ENCODE assay signal across 20 cellular contexts in genomic region chr2:189802396-189802912, GRCh38. TPM values are rescaled to one million over a fixed set of nuclear protein-coding genes. Genes with fewer than 3 reads are reported as not detected.
DNase-seq lines count a peak whose midpoint lies in the region; ATAC-seq, FAIRE-seq and TF ChIP-seq lines count a peak whose summit lies in the region.
"Had no signal": no experiment of that assay in that cellular context is flagged by ENCODE, and none has a peak within 500 bp of the region (broad histone marks: within the 10 kb centered on the region; RNA-seq: fewer than 3 reads in every experiment).

No MANE protein-coding gene starts in this region.

- POLR2A ChIA-PET in IMR-90 (lab: Charles Lee; ENCODE audit: unreplicated experiment) = no interaction called here

- no peak overlapping the region for H3K4me3 Mint-ChIP-seq in activated CD4-positive, alpha-beta T cell treated with anti-CD3 and anti-CD28 coated beads, Interleukin-2, amount 10 ng/mL, durations not matched to agents 24 days and 14 days
- no peak overlapping the region for H3K4me3 Mint-ChIP-seq in astrocyte (ENCODE audit: unreplicated experiment)
- H3K4me3 Mint-ChIP-seq in stimulated activated effector memory CD8-positive, alpha-beta T cell treated with anti-CD3 and anti-CD28 coated beads, Interleukin-12 subunit alpha, Interleukin-12 subunit beta, amount 100 ng/mL, for 72 hours = no peak overlapping the region
- H3K4me3 Mint-ChIP-seq: CD8-positive, alpha-beta T cell had no signal

- CTCF ChIA-PET in IMR-90 (lab: Yijun Ruan, JAX) = interaction anchor here (0.6 to 1.4 kb wide), 2 partner anchors 39 to 269 kb away, joined by 3 to 8 read pairs; no protein-coding TSS in a partner anchor

- no peak overlapping the region for H3K23ac ChIP-seq in IMR-90 (ENCODE audit: low read depth, low read length)

- peaks cover 23% of the 10 kb centered on the region for H3K36me3 Mint-ChIP-seq in activated CD4-positive, alpha-beta T cell treated with anti-CD3 and anti-CD28 coated beads, Interleukin-2, amount 10 ng/mL, durations not matched to agents 24 days and 14 days (ENCODE audit: low read depth)
- no peaks in the 10 kb centered on the region for H3K36me3 Mint-ChIP-seq in astrocyte (ENCODE audit: low read depth, unreplicated experiment)
- peaks cover 84% of the 10 kb centered on the region for H3K36me3 Mint-ChIP-seq in stimulated activated effector memory CD8-positive, alpha-beta T cell treated with anti-CD3 and anti-CD28 coated beads, Interleukin-12 subunit alpha, Interleukin-12 subunit beta, amount 100 ng/mL, for 72 hours

- no peak overlapping the region for H2BK15ac ChIP-seq in IMR-90 (ENCODE audit: low read depth, low read length)

- TF ChIP-seq RAD21 in IMR-90 (IDR thresholded peaks at IDR 0.05; ENCODE audit: low read length) = no peak

- FAIRE-seq in astrocyte (lab: Jason Lieb, UNC) = peak; percentile 20
- FAIRE-seq: GM12891, GM18507 had no signal

- no peak overlapping the region for H3K4ac ChIP-seq in IMR-90 (ENCODE audit: low read depth, low read length)

- H2BK5ac ChIP-seq in IMR-90 (ENCODE audit: low read depth, low read length, poor library complexity, severe bottlenecking) = no peak overlapping the region

- H3K4me1 Mint-ChIP-seq in activated CD4-positive, alpha-beta T cell treated with anti-CD3 and anti-CD28 coated beads, Interleukin-2, amount 10 ng/mL, durations not matched to agents 24 days and 14 days = peaks cover 7% of the 10 kb centered on the region
- H3K4me1 Mint-ChIP-seq in astrocyte (ENCODE audit: low read depth, unreplicated experiment) = peaks cover 11% of the 10 kb centered on the region
- peaks cover 5% of the 10 kb centered on the region for H3K4me1 Mint-ChIP-seq in stimulated activated effector memory CD8-positive, alpha-beta T cell treated with anti-CD3 and anti-CD28 coated beads, Interleukin-12 subunit alpha, Interleukin-12 subunit beta, amount 100 ng/mL, for 72 hours

- H3K56ac ChIP-seq in IMR-90 (ENCODE audit: extremely low read depth, insufficient read depth, low read length) = no peak overlapping the region

- H4K91ac ChIP-seq in IMR-90 (ENCODE audit: insufficient read depth, low read depth, low read length) = no peak overlapping the region

- in situ Hi-C loops in IMR-90 (cut with MboI; ENCODE audit: low sequenced_read_pairs) = no loop called here

- H3K27ac ChIP-seq in IMR-90 (ENCODE audit: insufficient read depth, low read length) (no peak overlapping the region), astrocyte (ENCODE audit: low read depth, low read length) (no peak overlapping the region)

- no CpG with 5 or more reads among the region's 2 CpGs for WGBS in IMR-90 (ENCODE audit: extremely low coverage in 2 of 2, insufficient read length in 1 of 2), 2 experiments

- H4K8ac ChIP-seq in IMR-90 (ENCODE audit: low read depth in 2 of 2, low read length in 2 of 2) = no peak overlapping the region

- H3K4me1 ChIP-seq in IMR-90 (ENCODE audit: control insufficient read depth, insufficient read depth, low read length) (peaks cover 8% of the 10 kb centered on the region; the same call in 1 of the 2 replicates), astrocyte (ENCODE audit: insufficient read depth, low read length) (peaks cover 13% of the 10 kb centered on the region)

- DNase-seq in activated CD4-positive, alpha-beta T cell treated with anti-CD3 and anti-CD28 coated beads, Interleukin-2, amount 10 ng/mL, durations not matched to agents 24 days and 14 days = no peak
- no peak for DNase-seq in activated CD4-positive, alpha-beta T cell treated with anti-CD3 and anti-CD28 coated beads, Interleukin-2, amount 50 U/mL, for 1 hour
- DNase-seq in IMR-90 = peak; percentile 27
- no peak for DNase-seq in astrocyte (ENCODE audit: low read depth)
- DNase-seq in stimulated activated effector memory CD8-positive, alpha-beta T cell treated with anti-CD3 and anti-CD28 coated beads, Interleukin-12 subunit alpha, Interleukin-12 subunit beta, amount 100 ng/mL, for 72 hours (ENCODE audit: low spot score in 2 of 2) = no peak
- no peak for DNase-seq in NCI-H2171 treated with DMSO at 0.1 percent for 48 hours (lab: John Stamatoyannopoulos, UW)
- DNase-seq: 8988T; CD8-positive, alpha-beta T cell; DMS79; GF-D8; Kasumi-1; NCI-H1105 treated with DMSO at 0.1 percent for 48 hours; NCI-H1694 treated with DMSO at 0.1 percent for 48 hours; NCI-H446; PC-3 had no signal

- no peak overlapping the region for H2BK120ac ChIP-seq in IMR-90 (ENCODE audit: low read depth, low read length)

- H3K4me3 ChIP-seq in IMR-90 (ENCODE audit: insufficient read depth, low read depth, low read length) (no peak overlapping the region), astrocyte (ENCODE audit: insufficient read depth, low read depth, low read length) (no peak overlapping the region)

- no peak overlapping the region for H2AK5ac ChIP-seq in IMR-90 (ENCODE audit: low read depth, low read length)

- no peaks in the 10 kb centered on the region for H3K27me3 ChIP-seq in IMR-90 (ENCODE audit: control insufficient read depth, insufficient read depth, low read length)
- H3K27me3 ChIP-seq in astrocyte (ENCODE audit: insufficient read depth, low read length) = no peaks in the 10 kb centered on the region

- no peak overlapping the region for H3K14ac ChIP-seq in IMR-90 (replicated peaks; ENCODE audit: low read depth, low read length)

- no peak for TF ChIP-seq POLR2A in IMR-90 (IDR thresholded peaks at IDR 0.05; ENCODE audit: low read depth, low read length)

- no peak overlapping the region for H2AFZ ChIP-seq in IMR-90 (replicated peaks; ENCODE audit: low read length, poor library complexity)
- H2AFZ ChIP-seq in astrocyte (ENCODE audit: low read depth, low read length) = no peak overlapping the region

- dilution Hi-C loops in IMR-90 (cut with HindIII; ENCODE audit: low sequenced_read_pairs, unreplicated experiment) = no loop called here

- no peak overlapping the region for H4K5ac ChIP-seq in IMR-90 (ENCODE audit: low read depth, low read length)

- peaks cover 9% of the 10 kb centered on the region for H3K79me2 ChIP-seq in astrocyte (ENCODE audit: insufficient read depth, low read length)

- no peaks in the 10 kb centered on the region for H3K9me3 Mint-ChIP-seq in activated CD4-positive, alpha-beta T cell treated with anti-CD3 and anti-CD28 coated beads, Interleukin-2, amount 10 ng/mL, durations not matched to agents 24 days and 14 days
- H3K9me3 Mint-ChIP-seq in astrocyte (ENCODE audit: unreplicated experiment) = no peaks in the 10 kb centered on the region
- H3K9me3 Mint-ChIP-seq in stimulated activated effector memory CD8-positive, alpha-beta T cell treated with anti-CD3 and anti-CD28 coated beads, Interleukin-12 subunit alpha, Interleukin-12 subunit beta, amount 100 ng/mL, for 72 hours = no peaks in the 10 kb centered on the region
- H3K9me3 Mint-ChIP-seq: CD8-positive, alpha-beta T cell; IgD-negative memory B cell had no signal

- H3K4me2 ChIP-seq in IMR-90 (ENCODE audit: low read depth, low read length) (no peak overlapping the region), astrocyte (ENCODE audit: low read length) (no peak overlapping the region)

- no peak overlapping the region for H2AK9ac ChIP-seq in IMR-90 (replicated peaks; ENCODE audit: low read depth, low read length, poor library complexity)

- H3K9me3 ChIP-seq in IMR-90 (ENCODE audit: control insufficient read depth, insufficient read depth, low read length) (no peaks in the 10 kb centered on the region), astrocyte (ENCODE audit: insufficient read depth, low read depth, low read length) (no peaks in the 10 kb centered on the region)

- peaks cover 12 to 15% of the 10 kb centered on the region in 2 experiments for H3K79me1 ChIP-seq in IMR-90 (ENCODE audit: low read depth in 1 of 2, low read length in 2 of 2)

- H3K27ac Mint-ChIP-seq in activated CD4-positive, alpha-beta T cell treated with anti-CD3 and anti-CD28 coated beads, Interleukin-2, amount 10 ng/mL, durations not matched to agents 24 days and 14 days = peak overlapping the region; percentile 57
- no peak overlapping the region for H3K27ac Mint-ChIP-seq in astrocyte (ENCODE audit: unreplicated experiment)
- no peak overlapping the region for H3K27ac Mint-ChIP-seq in stimulated activated effector memory CD8-positive, alpha-beta T cell treated with anti-CD3 and anti-CD28 coated beads, Interleukin-12 subunit alpha, Interleukin-12 subunit beta, amount 100 ng/mL, for 72 hours
- H3K27ac Mint-ChIP-seq: CD8-positive, alpha-beta T cell; IgD-negative memory B cell had no signal

- H4K20me1 ChIP-seq in IMR-90 (ENCODE audit: insufficient read depth, low read length) = no peaks in the 10 kb centered on the region
- H4K20me1 ChIP-seq in astrocyte (ENCODE audit: insufficient read depth, low read length) = peaks cover 6% of the 10 kb centered on the region

- no peak overlapping the region; the same call in 1 of the 2 replicates for H3K18ac ChIP-seq in IMR-90 (ENCODE audit: low read depth, low read length)

- H3K9me1 ChIP-seq in IMR-90 (ENCODE audit: insufficient read depth, low read length) = peaks cover 5% of the 10 kb centered on the region

- ATAC-seq in IMR-90 (ENCODE audit: low read depth) = no peak
- ATAC-seq in stimulated activated effector memory CD8-positive, alpha-beta T cell treated with anti-CD3 and anti-CD28 coated beads, Interleukin-12 subunit alpha, Interleukin-12 subunit beta, amount 100 ng/mL, for 72 hours = peak; percentile 57
- ATAC-seq in GM21515 (IDR thresholded peaks at IDR 0.05; ENCODE audit: unreplicated experiment) = no peak
- no peak for ATAC-seq in HG03457 (IDR thresholded peaks at IDR 0.05; ENCODE audit: unreplicated experiment)
- ATAC-seq: CD8-positive, alpha-beta T cell; PC-3 had no signal

- no peak overlapping the region for H2BK20ac ChIP-seq in IMR-90 (ENCODE audit: low read depth, low read length)

- H3K9ac ChIP-seq in IMR-90 (ENCODE audit: low read depth, low read length) (no peak overlapping the region), astrocyte (ENCODE audit: low read length) (no peak overlapping the region)

- intact Hi-C loops in activated CD4-positive, alpha-beta T cell treated with anti-CD3 and anti-CD28 coated beads, Interleukin-2, amount 10 ng/mL, durations not matched to agents 24 days and 14 days (cut with micrococcal nuclease) = loop anchor here (10.0 kb wide), 1 partner anchor 52 kb away; no protein-coding TSS in a partner anchor
- intact Hi-C loops in IMR-90 (cut with micrococcal nuclease) = no loop called here

- H3K27me3 Mint-ChIP-seq in activated CD4-positive, alpha-beta T cell treated with anti-CD3 and anti-CD28 coated beads, Interleukin-2, amount 10 ng/mL, durations not matched to agents 24 days and 14 days = no peaks in the 10 kb centered on the region
- no peaks in the 10 kb centered on the region for H3K27me3 Mint-ChIP-seq in astrocyte (ENCODE audit: low read depth, unreplicated experiment)
- H3K27me3 Mint-ChIP-seq: IgD-negative memory B cell had no signal

- H3K36me3 ChIP-seq in IMR-90 (ENCODE audit: control insufficient read depth, insufficient read depth, low read length) = peaks cover 2% of the 10 kb centered on the region; the same call in 1 of the 2 replicates
- peaks cover 2% of the 10 kb centered on the region for H3K36me3 ChIP-seq in astrocyte (ENCODE audit: insufficient read depth, low read length)

- no TSS peak for BruUV-seq in IMR-90 (replicated peaks; lab: Mats Ljungman, UMichigan)

- TF ChIP-seq CTCF in IMR-90 (conservative IDR thresholded peaks at IDR 0.05; ENCODE audit: low read depth, low read length) (no peak), astrocyte (IDR thresholded peaks at IDR 0.05; ENCODE audit: insufficient read depth, low read depth, low read length) (no peak)

RNA-seq across cellular contexts. Expression of gene PMS1, which starts 18.2 kb away (rescaled TPM):
- 67.2 and 69.2 TPM in 2 replicates for total RNA-seq in activated CD4-positive, alpha-beta T cell treated with anti-CD3 and anti-CD28 coated beads, Interleukin-2, amount 10 ng/mL, durations not matched to agents 24 days and 14 days
- total RNA-seq in IMR-90 (2012; rRNA removed) = 10.6 and 20.0 TPM in 2 replicates
- 7.1 and 8.1 TPM in 2 replicates for polyA plus RNA-seq in IMR-90 (2012; rRNA removed)
- polyA plus RNA-seq in IMR-90 (2012; cell fraction: cytosol; rRNA removed) = 0.82 and 1.8 TPM in 2 replicates
- polyA plus RNA-seq in IMR-90 (2012; cell fraction: nucleus; rRNA removed; ENCODE audit: low replicate concordance) = 4.4 and 14.7 TPM in 2 replicates
- total RNA-seq in astrocyte = 17.9 and 27.5 TPM in 2 replicates

RNA-seq across cellular contexts. Expression of gene ORMDL1, which starts 18.3 kb away (rescaled TPM):
- 74.5 and 82.7 TPM in 2 replicates for total RNA-seq in activated CD4-positive, alpha-beta T cell treated with anti-CD3 and anti-CD28 coated beads, Interleukin-2, amount 10 ng/mL, durations not matched to agents 24 days and 14 days
- total RNA-seq in IMR-90 (2012; rRNA removed) = 35.8 and 39.2 TPM in 2 replicates
- 48.7 and 66.8 TPM in 2 replicates for polyA plus RNA-seq in IMR-90 (2012; rRNA removed)
- 5.4 and 10.2 TPM in 2 replicates for polyA plus RNA-seq in IMR-90 (2012; cell fraction: cytosol; rRNA removed)
- polyA plus RNA-seq in IMR-90 (2012; cell fraction: nucleus; rRNA removed; ENCODE audit: low replicate concordance) = 49.9 and 616 TPM in 2 replicates
- 47.5 and 49.3 TPM in 2 replicates for total RNA-seq in astrocyte

RNA-seq across cellular contexts. Expression of gene OSGEPL1, which starts 39.9 kb away (rescaled TPM):
- total RNA-seq in activated CD4-positive, alpha-beta T cell treated with anti-CD3 and anti-CD28 coated beads, Interleukin-2, amount 10 ng/mL, durations not matched to agents 24 days and 14 days = 11.1 and 12.2 TPM in 2 replicates
- total RNA-seq in IMR-90 (2012; rRNA removed) = 6.8 and 8.3 TPM in 2 replicates
- polyA plus RNA-seq in IMR-90 (2012; rRNA removed) = 4.1 and 5.0 TPM in 2 replicates
- polyA plus RNA-seq in IMR-90 (2012; cell fraction: cytosol; rRNA removed) = 0.80 and 0.81 TPM in 2 replicates
- 0.78 and 6.1 TPM in 2 replicates for polyA plus RNA-seq in IMR-90 (2012; cell fraction: nucleus; rRNA removed; ENCODE audit: low replicate concordance)
- 3.0 and 4.1 TPM in 2 replicates for total RNA-seq in astrocyte
